ENCODE assay signal across 25 cellular contexts in the genomic region with DNA sequence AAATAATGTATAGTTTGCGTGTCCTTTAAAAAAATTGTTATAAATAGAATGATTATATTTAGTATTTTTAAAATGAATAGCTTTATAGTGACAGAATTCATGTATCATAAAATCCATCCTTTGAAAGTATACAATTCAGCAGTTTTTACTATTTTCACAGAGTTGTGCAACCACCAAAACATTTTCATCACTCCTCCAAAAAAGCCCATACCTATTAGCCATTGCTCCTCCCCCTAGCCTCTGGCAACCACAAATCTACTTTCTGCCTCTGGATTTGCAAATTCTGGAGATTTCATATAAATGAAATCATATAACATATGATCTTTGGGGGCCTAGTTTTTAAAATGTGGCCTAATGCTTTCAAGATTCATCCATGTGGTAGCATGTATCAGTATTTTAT.
DNase-seq lines count a peak whose midpoint lies in the region; ATAC-seq, FAIRE-seq and TF ChIP-seq lines count a peak whose summit lies in the region.
"Had no signal": no experiment of that assay in that cellular context is flagged by ENCODE, and none has a peak within 500 bp of the region (broad histone marks: within the 10 kb centered on the region; RNA-seq: fewer than 3 reads in every experiment).

No MANE protein-coding gene starts in this region.

- peaks cover 0 to 4% (median 0%) of the 10 kb centered on the region in 45 donors for H3K27me3 ChIP-seq in dorsolateral prefrontal cortex

- H3K27ac Mint-ChIP-seq in HFFc6 = 0 out of 2 replicates have a peak overlapping the region, but pooled peaks have one; percentile 8
- H3K27ac Mint-ChIP-seq: B cell, T-cell had no signal

- no peak for FAIRE-seq in A549 (lab: Jason Lieb, UNC)
- FAIRE-seq: D721Med, GM12891, H1 had no signal

- peaks cover 16% of the 10 kb centered on the region for H3K4me1 ChIP-seq in A549

- H3K9me3 ChIP-seq in A549 = peaks cover 33% of the 10 kb centered on the region

- H3K27ac ChIP-seq in A549 (0 out of 6 replicates have a peak overlapping the region, but pooled peaks of 1 of the 2 experiments have one; percentile 19), dorsolateral prefrontal cortex (no peak overlapping the region)

- no peak overlapping the region for H3K4me2 ChIP-seq in A549

- DNase-seq in A549 (ENCODE audit: low read depth in 1 of 2, low spot score in 1 of 2) (no peak), HFFc6 (no peak), NOMO-1 treated with dmso at 0.1 percent for 144 hours (lab: John Stamatoyannopoulos, UW; ENCODE audit: unreplicated experiment) (peak; percentile 1), fibroblast of peridontal ligament (ENCODE audit: extremely low read depth) (peak; percentile 67), dorsolateral prefrontal cortex (no peak), NCI-H446 treated with DMSO at 0.1 percent for 48 hours (lab: John Stamatoyannopoulos, UW) (no peak)
- no peak for DNase-seq in stimulated activated CD4-positive, alpha-beta T cell treated with anti-CD3 and anti-CD28 coated beads, Interleukin-4, amount 100 ng/mL, for 24 hours
- DNase-seq: 8988T, Karpas-422, NCI-H1092 treated with DMSO at 0.1 percent for 48 hours, NCI-H1436 treated with DMSO at 0.1 percent for 48 hours, NCI-H1930, NCI-H226, NCI-H524 treated with DMSO at 0.1 percent for 48 hours, NCI-H82, T-cell had no signal

- ATAC-seq in A549 (no peak), GM21723 (IDR thresholded peaks at IDR 0.05; ENCODE audit: unreplicated experiment) (no peak)
- ATAC-seq: HCT116, Panc1, T-cell had no signal

- H3K27me3 Mint-ChIP-seq in HFFc6 (ENCODE audit: insufficient read depth) = peaks cover 2% of the 10 kb centered on the region; the same call in 1 of the 2 replicates
- H3K27me3 Mint-ChIP-seq: B cell, IgD-negative memory B cell, T-cell had no signal

- H3K4me3 ChIP-seq in A549 (no peak overlapping the region), dorsolateral prefrontal cortex (no peak overlapping the region)

- POLR2A ChIA-PET in A549 (lab: Yijun Ruan, JAX) = no interaction called here

- peaks cover 36% of the 10 kb centered on the region for H3K36me3 Mint-ChIP-seq in HFFc6 (ENCODE audit: low read depth)

- CTCF ChIA-PET in A549 (lab: Yijun Ruan, JAX) = no interaction called here

- H3K4me3 Mint-ChIP-seq in HFFc6 = no peak overlapping the region
- H3K4me3 Mint-ChIP-seq: B cell, CD14-positive monocyte, IgD-negative memory B cell, T-cell had no signal

- TF ChIP-seq EP300 in A549 (IDR thresholded peaks at IDR 0.05) = no peak

- H3K4me1 Mint-ChIP-seq in HFFc6 (ENCODE audit: low read depth) = peaks cover 38% of the 10 kb centered on the region

- WGBS in A549 (ENCODE audit: missing lambda C conversion rate) = 89% methylated on average over 1 of the region's 1 CpG

- H3K9me3 Mint-ChIP-seq in HFFc6 = peaks cover 31% of the 10 kb centered on the region

- intact Hi-C loops in dorsolateral prefrontal cortex (cut with DNase I) = no loop called here

- no peak for TF ChIP-seq RAD21 in A549 (conservative IDR thresholded peaks at IDR 0.05 in 1 of 2, IDR thresholded peaks at IDR 0.05 in 1 of 2)

- no peak for TF ChIP-seq CTCF in A549 (IDR thresholded peaks at IDR 0.05)
- TF ChIP-seq CTCF in HFFc6 (IDR thresholded peaks at IDR 0.05) = no peak
- TF ChIP-seq CTCF in dorsolateral prefrontal cortex (IDR thresholded peaks at IDR 0.05 in 54 of 56, conservative IDR thresholded peaks at IDR 0.05 in 2 of 56; ENCODE audit: low read depth in 1 of 56, partially characterized antibody in 56 of 56) = no peak

- TF ChIP-seq POLR2A in A549 (IDR thresholded peaks at IDR 0.05; ENCODE audit: low read length) = no peak

TF ChIP-seq in A549, 52 proteins besides CTCF, POLR2A, EP300 and RAD21:
- TF ChIP-seq, protein P1, sequence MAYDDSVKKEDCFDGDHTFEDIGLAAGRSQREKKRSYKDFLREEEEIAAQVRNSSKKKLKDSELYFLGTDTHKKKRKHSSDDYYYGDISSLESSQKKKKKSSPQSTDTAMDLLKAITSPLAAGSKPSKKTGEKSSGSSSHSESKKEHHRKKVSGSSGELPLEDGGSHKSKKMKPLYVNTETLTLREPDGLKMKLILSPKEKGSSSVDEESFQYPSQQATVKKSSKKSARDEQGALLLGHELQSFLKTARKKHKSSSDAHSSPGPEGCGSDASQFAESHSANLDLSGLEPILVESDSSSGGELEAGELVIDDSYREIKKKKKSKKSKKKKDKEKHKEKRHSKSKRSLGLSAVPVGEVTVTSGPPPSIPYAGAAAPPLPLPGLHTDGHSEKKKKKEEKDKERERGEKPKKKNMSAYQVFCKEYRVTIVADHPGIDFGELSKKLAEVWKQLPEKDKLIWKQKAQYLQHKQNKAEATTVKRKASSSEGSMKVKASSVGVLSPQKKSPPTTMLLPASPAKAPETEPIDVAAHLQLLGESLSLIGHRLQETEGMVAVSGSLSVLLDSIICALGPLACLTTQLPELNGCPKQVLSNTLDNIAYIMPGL (CRISPR knock-in tag; IDR thresholded peaks at IDR 0.05; ENCODE audit: borderline replicate concordance) = no peak
- TF ChIP-seq CEBPB (IDR thresholded peaks at IDR 0.05) (peak; percentile 39 to 43; a peak in 2 of 4 replicates), CBX8 (IDR thresholded peaks at IDR 0.05) (no peak)

Comparison
In these comparisons a context has a peak if more than half of its experiments do, and no peak if none do; other contexts are left out.
1. DNase-seq: peak in NOMO-1 treated with dmso at 0.1 percent for 144 hours (single experiment) and fibroblast of peridontal ligament (single experiment); none in A549 (0 of 2), HFFc6 (single experiment), dorsolateral prefrontal cortex (0 of 10), stimulated activated CD4-positive, alpha-beta T cell treated with anti-CD3 and anti-CD28 coated beads, Interleukin-4, amount 100 ng/mL, for 24 hours (single experiment) and NCI-H446 treated with DMSO at 0.1 percent for 48 hours (single experiment).